ENCODE assay signal across 7 cellular contexts in genomic region chr17:20516986-20517385, GRCh38. TPM values are rescaled to one million over a fixed set of nuclear protein-coding genes. Genes with fewer than 3 reads are reported as not detected.
"Had no signal": no experiment of that assay in that cellular context is flagged by ENCODE, and none has a peak within 500 bp of the region (broad histone marks: within the 10 kb centered on the region; RNA-seq: fewer than 3 reads in every experiment).

No MANE protein-coding gene starts in this region.

RNA-seq across cellular contexts. Expression of gene LGALS9B, which starts 49.6 kb away (rescaled TPM):
- total RNA-seq: GM23248, GM23338, H1, H4, H7, H9, HFFc6 had no signal
- polyA plus RNA-seq: GM23248, GM23338, H1 had no signal
